Comparison of ENCODE assay signal across 12 cellular contexts in the genomic region with DNA sequence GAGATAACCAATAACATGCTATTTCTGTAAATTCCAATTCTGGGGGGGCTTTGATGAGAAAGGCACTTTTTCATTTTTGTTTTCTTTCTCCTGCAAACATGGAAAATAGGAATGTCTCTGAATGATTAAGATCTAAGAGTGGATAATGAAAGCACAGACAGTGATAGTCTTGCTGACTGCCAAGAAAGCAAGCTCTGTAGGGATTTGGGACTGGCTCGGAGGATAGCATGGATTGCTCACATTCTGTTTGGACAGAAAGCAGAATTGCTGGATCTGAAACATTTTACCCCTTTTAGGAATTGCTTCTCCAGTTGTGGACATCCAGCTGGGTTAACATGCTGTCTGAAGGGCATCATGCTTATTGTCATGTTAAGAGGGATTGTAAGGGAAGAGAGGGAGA.
"Had no signal": no experiment of that assay in that cellular context is flagged by ENCODE, and none has a peak within 500 bp of the region (broad histone marks: within the 10 kb centered on the region; RNA-seq: fewer than 3 reads in every experiment).

No MANE protein-coding gene starts in this region.

- H3K36me3 ChIP-seq: brain microvascular endothelial cell, gastroesophageal sphincter, left lung, ovary had no signal

- H3K27me3 Mint-ChIP-seq: stimulated activated memory B cell treated with anti-CD40 and anti-IgM and Interleukin-4, amounts not matched to agents 10 μg/mL and 1 μg/mL and 100 μg/mL, for 72 hours; type B pancreatic cell had no signal

- H3K4me3 Mint-ChIP-seq: neural crest cell; stimulated activated memory B cell treated with anti-CD40 and anti-IgM and Interleukin-4, amounts not matched to agents 10 μg/mL and 1 μg/mL and 100 μg/mL, for 72 hours; type B pancreatic cell had no signal

- H3K9me3 ChIP-seq: gastroesophageal sphincter, left lung, ovary had no signal

- H3K27ac ChIP-seq: brain microvascular endothelial cell, ovary had no signal

- H3K36me3 Mint-ChIP-seq: stimulated activated memory B cell treated with anti-CD40 and anti-IgM and Interleukin-4, amounts not matched to agents 10 μg/mL and 1 μg/mL and 100 μg/mL, for 72 hours had no signal

- H3K9me3 Mint-ChIP-seq: stimulated activated memory B cell treated with anti-CD40 and anti-IgM and Interleukin-4, amounts not matched to agents 10 μg/mL and 1 μg/mL and 100 μg/mL, for 72 hours had no signal

- H3K27ac Mint-ChIP-seq: stimulated activated memory B cell treated with anti-CD40 and anti-IgM and Interleukin-4, amounts not matched to agents 10 μg/mL and 1 μg/mL and 100 μg/mL, for 72 hours; type B pancreatic cell had no signal

- ATAC-seq: left lung; stimulated activated memory B cell treated with anti-CD40 and anti-IgM and Interleukin-4, amounts not matched to agents 10 μg/mL and 1 μg/mL and 100 μg/mL, for 72 hours had no signal

- H3K4me1 ChIP-seq: left lung had no signal

- H3K4me3 ChIP-seq: gastroesophageal sphincter, left lung, ovary, skin epidermis had no signal

- H3K4me1 Mint-ChIP-seq: neural crest cell; stimulated activated memory B cell treated with anti-CD40 and anti-IgM and Interleukin-4, amounts not matched to agents 10 μg/mL and 1 μg/mL and 100 μg/mL, for 72 hours had no signal

- DNase-seq: activated naive CD4-positive, alpha-beta T cell treated with anti-CD3 and anti-CD28 coated beads, Interleukin-2, amount 50 U/mL, for 16 hours; amygdala; brain microvascular endothelial cell; left lung; mesenchymal stem cell; ovary; substantia nigra had no signal

- H3K27me3 ChIP-seq: brain microvascular endothelial cell, gastroesophageal sphincter, left lung, ovary had no signal
